In genomic region chr21:42653492-42654061, GRCh38 we compare ENCODE assay signal across 8 cellular contexts. TPM values are rescaled to one million over a fixed set of nuclear protein-coding genes. Genes with fewer than 3 reads are reported as not detected.
A peak's percentile ranks its signal among the peaks of the same experiment; 100 is the strongest.
DNase-seq lines count a peak whose midpoint lies in the region; ATAC-seq, FAIRE-seq and TF ChIP-seq lines count a peak whose summit lies in the region.

PDE9A (plus strand) TSS chr21:42653621; CDS start chr21:42653815, 194 bp downstream.

- H3K27me3 ChIP-seq in adipocyte (replicated peaks; ENCODE audit: control insufficient read depth, insufficient read depth, low read length): peaks cover 64% of the 10 kb centered on the region
- peaks cover 78% of the 10 kb centered on the region for H3K27me3 ChIP-seq in keratinocyte (ENCODE audit: control insufficient read depth, extremely low read depth, insufficient read depth, low read length)

- no peak within 1 kb of the TSS for H3K27ac ChIP-seq in keratinocyte (ENCODE audit: control insufficient read depth, insufficient read depth, low read length)

- no peaks in the 10 kb centered on the region for H3K36me3 ChIP-seq in adipocyte (ENCODE audit: control insufficient read depth, insufficient read depth, low read length, severe bottlenecking)
- no peaks in the 10 kb centered on the region for H3K36me3 ChIP-seq in keratinocyte (ENCODE audit: control insufficient read depth in 2 of 2, extremely low read depth in 1 of 2, insufficient read depth in 2 of 2, low read length in 2 of 2)

- H4K20me1 ChIP-seq in keratinocyte (ENCODE audit: control insufficient read depth, extremely low read depth, insufficient read depth, low read length): no peaks in the 10 kb centered on the region

- dilution Hi-C loops in keratinocyte (cut with MboI; ENCODE audit: extremely low pct_ligation_motif_present, low sequenced_read_pairs): no loop called here

- no peak for TF ChIP-seq POLR2A in erythroblast (IDR thresholded peaks at IDR 0.05; ENCODE audit: low read length)

- peaks cover 9% of the 10 kb centered on the region for H3K4me1 ChIP-seq in adipocyte (ENCODE audit: control insufficient read depth, insufficient read depth, low read length)
- peaks cover 2% of the 10 kb centered on the region for H3K4me1 ChIP-seq in keratinocyte (ENCODE audit: control insufficient read depth, extremely low read depth, insufficient read depth, low read length)

- H3K4me3 ChIP-seq in adipocyte (ENCODE audit: low read length) (peak within 1 kb of the TSS; percentile 61), keratinocyte (ENCODE audit: control insufficient read depth in 2 of 3, extremely low read depth in 1 of 3, insufficient read depth in 2 of 3, low read depth in 1 of 3, low read length in 3 of 3) (peak within 1 kb of the TSS in 1 of 3 experiments; percentile 24)

- no peak within 1 kb of the TSS for H2AFZ ChIP-seq in keratinocyte (ENCODE audit: control insufficient read depth, low read length)

- ATAC-seq in GM19467 (IDR thresholded peaks at IDR 0.05; ENCODE audit: unreplicated experiment): no peak
- ATAC-seq in GM19455 (IDR thresholded peaks at IDR 0.05; ENCODE audit: unreplicated experiment): no peak

- H3K79me2 ChIP-seq in keratinocyte (ENCODE audit: control insufficient read depth, insufficient read depth, low read length): no peaks in the 10 kb centered on the region

- H3K9me3 ChIP-seq in adipocyte (ENCODE audit: control insufficient read depth, low read length) (no peaks in the 10 kb centered on the region), keratinocyte (ENCODE audit: control insufficient read depth, low read depth, low read length) (no peaks in the 10 kb centered on the region)

- no peak within 1 kb of the TSS for H3K9ac ChIP-seq in adipocyte (ENCODE audit: low read length)
- no peak within 1 kb of the TSS for H3K9ac ChIP-seq in keratinocyte (ENCODE audit: control insufficient read depth, extremely low read depth, insufficient read depth, low read length)

- H3K9me1 ChIP-seq in keratinocyte (ENCODE audit: control insufficient read depth, extremely low read depth, insufficient read depth, low read length): no peaks in the 10 kb centered on the region

- no peak for TF ChIP-seq CTCF in keratinocyte (optimal IDR thresholded peaks at IDR 0.05 in 1 of 3, IDR thresholded peaks at IDR 0.05 in 1 of 3, conservative IDR thresholded peaks at IDR 0.05 in 1 of 3; ENCODE audit: extremely low read depth in 1 of 3, insufficient read depth in 2 of 3, low read length in 3 of 3)

- DNase-seq in D341Med (ENCODE audit: low spot score): peak; percentile 95
- peak; percentile 34 for DNase-seq in NCI-H526 treated with DMSO at 0.1 percent for 48 hours (lab: John Stamatoyannopoulos, UW)
- peak; percentile 33 for DNase-seq in adipocyte (ENCODE audit: low read depth)
- DNase-seq in keratinocyte (ENCODE audit: low read depth, low spot score): no peak
- peak; percentile 32 to 42 for DNase-seq in stimulated activated CD4-positive, alpha-beta T cell treated with anti-CD3 and anti-CD28 coated beads, Interleukin-4, amount 100 ng/mL, for 4 hours
- DNase-seq in erythroblast (lab: John Stamatoyannopoulos, UW): no peak

- peak within 1 kb of the TSS; percentile 51 for H3K4me2 ChIP-seq in keratinocyte (ENCODE audit: control insufficient read depth, extremely low read depth, insufficient read depth, low read depth, low read length)

- FAIRE-seq in keratinocyte (lab: Jason Lieb, UNC): no peak

RNA-seq across cellular contexts. Expression of gene PDE9A, which starts in this region (rescaled TPM):
- 0.13 to 0.37 TPM (median 0.22 TPM) in 3 replicates for polyA plus RNA-seq in keratinocyte
- polyA plus RNA-seq in keratinocyte (2011; ENCODE audit: low read depth): 2.0 TPM
- polyA plus RNA-seq in keratinocyte (2011; cell fraction: cytosol; rRNA removed): 0.44 and 0.53 TPM in 2 replicates
- polyA plus RNA-seq in keratinocyte (2011; cell fraction: nucleus; rRNA removed): 0.31 and 0.81 TPM in 2 replicates
- 0.29 and 0.63 TPM in 2 replicates for polyA plus RNA-seq in keratinocyte (2012; ENCODE audit: low replicate concordance)
- polyA minus RNA-seq in keratinocyte: 0.69 TPM in 1 of 3 replicates, not detected in the others
- polyA minus RNA-seq in keratinocyte (2011; cell fraction: cytosol; rRNA and poly(A)+ RNA removed): not detected
- 1.3 TPM in 1 of 2 replicates, not detected in the other for polyA minus RNA-seq in keratinocyte (2011; cell fraction: nucleus; rRNA and poly(A)+ RNA removed)

Comparison
In these comparisons a context has a peak if more than half of its experiments do, and no peak if none do; other contexts are left out.
1. DNase-seq: peak in D341Med (single experiment), NCI-H526 treated with DMSO at 0.1 percent for 48 hours (single experiment), adipocyte (single experiment) and stimulated activated CD4-positive, alpha-beta T cell treated with anti-CD3 and anti-CD28 coated beads, Interleukin-4, amount 100 ng/mL, for 4 hours (2 of 2); none in keratinocyte (single experiment) and erythroblast (0 of 2).